Comparison of ENCODE assay signal across 8 cellular contexts in genomic region chr1:7771673-7772299, GRCh38. TPM values are rescaled to one million over a fixed set of nuclear protein-coding genes. Genes with fewer than 3 reads are reported as not detected.
DNase-seq lines count a peak whose midpoint lies in the region; ATAC-seq and TF ChIP-seq lines count a peak whose summit lies in the region.

No MANE protein-coding gene starts in this region.

- DNase-seq in astrocyte of the spinal cord (ENCODE audit: low read depth, low spot score) (peak; percentile 21), lower lobe of right lung (no peak), omental fat pad (ENCODE audit: low spot score) (no peak)

- in situ Hi-C loops in astrocyte of the spinal cord (cut with HindIII; ENCODE audit: low sequenced_read_pairs), result no loop called here

- WGBS in urinary bladder, result 8% methylated on average over 24 of the region's 24 CpGs

- H3K9me3 ChIP-seq in lower lobe of right lung, result no peaks in the 10 kb centered on the region

- H3K36me3 ChIP-seq in lower lobe of right lung (peaks cover 39% of the 10 kb centered on the region), urinary bladder (ENCODE audit: insufficient read depth) (no peaks in the 10 kb centered on the region)

- no peaks in the 10 kb centered on the region for H3K27me3 ChIP-seq in lower lobe of right lung (ENCODE audit: low read depth)

- intact Hi-C loops in lower lobe of right lung (cut with DNase I), result no loop called here

- peak overlapping the region; percentile 97 for H3K27ac ChIP-seq in lower lobe of right lung
- peak overlapping the region; percentile 95 for H3K27ac ChIP-seq in urinary bladder (ENCODE audit: low read depth)

- TF ChIP-seq CTCF in astrocyte of the spinal cord (IDR thresholded peaks at IDR 0.05; ENCODE audit: low read depth, low read length) (no peak), lower lobe of right lung (IDR thresholded peaks at IDR 0.05) (no peak), omental fat pad (IDR thresholded peaks at IDR 0.05) (no peak)

- peak overlapping the region; percentile 97 for H3K4me3 ChIP-seq in GM08714 (ENCODE audit: low read length)
- H3K4me3 ChIP-seq in astrocyte of the spinal cord (ENCODE audit: low read depth, low read length), result peak overlapping the region; percentile 84
- peak overlapping the region; percentile 90 for H3K4me3 ChIP-seq in lower lobe of right lung
- H3K4me3 ChIP-seq in urinary bladder (ENCODE audit: low read depth, low read length), result peak overlapping the region; percentile 98

- peaks cover 28% of the 10 kb centered on the region for H3K4me1 ChIP-seq in lower lobe of right lung
- H3K4me1 ChIP-seq in urinary bladder (ENCODE audit: insufficient read depth), result no peaks in the 10 kb centered on the region

- ATAC-seq in HG03175 (IDR thresholded peaks at IDR 0.05; ENCODE audit: unreplicated experiment) (peak; percentile 7), lower lobe of right lung (no peak), GM21381 (IDR thresholded peaks at IDR 0.05; ENCODE audit: unreplicated experiment) (no peak), HG03457 (IDR thresholded peaks at IDR 0.05; ENCODE audit: unreplicated experiment) (no peak), omental fat pad (ENCODE audit: low FRiP score) (no peak)

RNA-seq across cellular contexts. Expression of gene VAMP3, which starts 0.7 kb away (rescaled TPM):
- total RNA-seq in lower lobe of right lung (135 TPM), urinary bladder (104 TPM), omental fat pad (100 to 1,000 TPM; 107 to 125 (median 115) TPM)
- polyA plus RNA-seq in urinary bladder, result 92.4 TPM

RNA-seq across cellular contexts. Expression of gene PER3, which starts 12.3 kb away (rescaled TPM):
- total RNA-seq in lower lobe of right lung, result 35.6 TPM
- 16.2 TPM for total RNA-seq in urinary bladder
- polyA plus RNA-seq in urinary bladder, result 19.2 TPM
- total RNA-seq in omental fat pad, result 10 to 100 TPM in 3 of 4 donors, 1 to 10 TPM in 1; 8.6 to 13.9 (median 12.2) TPM
